Comparison of ENCODE assay signal across 8 cellular contexts in genomic region chr10:95242581-95243317, GRCh38. TPM values are rescaled to one million over a fixed set of nuclear protein-coding genes. Genes with fewer than 3 reads are reported as not detected.
DNase-seq lines count a peak whose midpoint lies in the region; ATAC-seq and TF ChIP-seq lines count a peak whose summit lies in the region.

No MANE protein-coding gene starts in this region.

- H3K9me3 Mint-ChIP-seq in natural killer cell: no peaks in the 10 kb centered on the region
- no peaks in the 10 kb centered on the region for H3K9me3 Mint-ChIP-seq in natural killer cell treated with Interleukin-12 subunit alpha and Interleukin-12 subunit beta and Interleukin-15 and Interleukin-18, amount 100 ng/mL, for 72 hours

- TF ChIP-seq CTCF in natural killer cell (IDR thresholded peaks at IDR 0.05) (peak; percentile 15), NB4 (IDR thresholded peaks at IDR 0.05; ENCODE audit: low read depth, low read length) (peak; percentile 59), thoracic aorta (IDR thresholded peaks at IDR 0.05) (peak; percentile 33)

- intact Hi-C loops in natural killer cell (cut with micrococcal nuclease): no loop called here

- no peak overlapping the region for H3K4me3 Mint-ChIP-seq in natural killer cell
- H3K4me3 Mint-ChIP-seq in natural killer cell treated with Interleukin-12 subunit alpha and Interleukin-12 subunit beta and Interleukin-15 and Interleukin-18, amount 100 ng/mL, for 72 hours: no peak overlapping the region

- no peaks in the 10 kb centered on the region for H3K27me3 ChIP-seq in adipocyte (replicated peaks; ENCODE audit: control insufficient read depth, insufficient read depth, low read length)
- H3K27me3 ChIP-seq in thoracic aorta (replicated peaks; ENCODE audit: insufficient read depth): no peaks in the 10 kb centered on the region

- ATAC-seq in natural killer cell: peak in 1 of 3 donors; percentile 48
- no peak for ATAC-seq in natural killer cell treated with Interleukin-12 subunit alpha and Interleukin-12 subunit beta and Interleukin-15 and Interleukin-18, amount 100 ng/mL, for 72 hours
- ATAC-seq in thoracic aorta (ENCODE audit: insufficient number of reproducible peaks, low FRiP score, low read depth): no peak
- ATAC-seq in HG02759 (IDR thresholded peaks at IDR 0.05; ENCODE audit: unreplicated experiment): no peak
- no peak for ATAC-seq in HG03095 (IDR thresholded peaks at IDR 0.05; ENCODE audit: unreplicated experiment)

- no peak overlapping the region for H3K27ac Mint-ChIP-seq in natural killer cell
- H3K27ac Mint-ChIP-seq in natural killer cell treated with Interleukin-12 subunit alpha and Interleukin-12 subunit beta and Interleukin-15 and Interleukin-18, amount 100 ng/mL, for 72 hours: no peak overlapping the region

- no peaks in the 10 kb centered on the region for H3K27me3 Mint-ChIP-seq in natural killer cell (ENCODE audit: low read depth in 2 of 2)
- H3K27me3 Mint-ChIP-seq in natural killer cell treated with Interleukin-12 subunit alpha and Interleukin-12 subunit beta and Interleukin-15 and Interleukin-18, amount 100 ng/mL, for 72 hours: no peaks in the 10 kb centered on the region

- peaks cover under 1% of the 10 kb centered on the region for H3K36me3 Mint-ChIP-seq in natural killer cell
- no peaks in the 10 kb centered on the region for H3K36me3 Mint-ChIP-seq in natural killer cell treated with Interleukin-12 subunit alpha and Interleukin-12 subunit beta and Interleukin-15 and Interleukin-18, amount 100 ng/mL, for 72 hours

- no peak overlapping the region for H3K4me3 ChIP-seq in NB4 (ENCODE audit: low read depth, low read length)
- no peak overlapping the region for H3K4me3 ChIP-seq in adipocyte (ENCODE audit: low read length)
- H3K4me3 ChIP-seq in thoracic aorta: no peak overlapping the region

- H3K9me3 ChIP-seq in adipocyte (ENCODE audit: control insufficient read depth, low read length) (no peaks in the 10 kb centered on the region), thoracic aorta (no peaks in the 10 kb centered on the region)

- DNase-seq in natural killer cell: no peak
- no peak for DNase-seq in natural killer cell treated with Interleukin-12 subunit alpha and Interleukin-12 subunit beta and Interleukin-15 and Interleukin-18, amount 100 ng/mL, for 72 hours (ENCODE audit: low spot score)
- peak; percentile 51 for DNase-seq in NB4 (ENCODE audit: low read depth)
- peak; percentile 79 for DNase-seq in adipocyte (ENCODE audit: low read depth)
- peak; percentile 70 for DNase-seq in iPS-NIHi7 (ENCODE audit: extremely low spot score)
- no peak for DNase-seq in thoracic aorta (ENCODE audit: low spot score)

- H3K4me1 Mint-ChIP-seq in natural killer cell: no peaks in the 10 kb centered on the region
- H3K4me1 Mint-ChIP-seq in natural killer cell treated with Interleukin-12 subunit alpha and Interleukin-12 subunit beta and Interleukin-15 and Interleukin-18, amount 100 ng/mL, for 72 hours (ENCODE audit: low read depth in 2 of 2): peaks cover 4% of the 10 kb centered on the region in 2 donors

- peaks cover 17% of the 10 kb centered on the region for H3K4me1 ChIP-seq in adipocyte (ENCODE audit: control insufficient read depth, insufficient read depth, low read length)
- peaks cover 10 to 13% of the 10 kb centered on the region in 2 donors for H3K4me1 ChIP-seq in thoracic aorta (ENCODE audit: control insufficient read depth in 1 of 2, low read depth in 2 of 2)

- H3K9ac ChIP-seq in adipocyte (ENCODE audit: low read length): no peak overlapping the region

- TF ChIP-seq POLR2A in NB4 (IDR thresholded peaks at IDR 0.05; ENCODE audit: extremely low read depth, insufficient read length): no peak

- no peak overlapping the region for H3K27ac ChIP-seq in thoracic aorta

- H3K36me3 ChIP-seq in adipocyte (ENCODE audit: control insufficient read depth, insufficient read depth, low read length, severe bottlenecking) (peaks cover 43% of the 10 kb centered on the region), thoracic aorta (peaks cover 34% of the 10 kb centered on the region)

RNA-seq across cellular contexts. Expression of gene PDLIM1, which starts 48.1 kb away (rescaled TPM):
- total RNA-seq in natural killer cell (10 to 100 TPM in 2 of 3 donors, 1 to 10 TPM in 1; 7.1 to 25.2 (median 24.5) TPM), thoracic aorta (100 to 1,000 TPM; 109 to 140 TPM)
- 1 to 10 TPM; 2.7 to 6.8 TPM for total RNA-seq in natural killer cell treated with Interleukin-12 subunit alpha and Interleukin-12 subunit beta and Interleukin-15 and Interleukin-18, amount 100 ng/mL, for 72 hours

RNA-seq across cellular contexts. Expression of gene ACSM6, which starts 48.7 kb away (rescaled TPM):
- total RNA-seq in natural killer cell (not detected), thoracic aorta (not detected)
- total RNA-seq in natural killer cell treated with Interleukin-12 subunit alpha and Interleukin-12 subunit beta and Interleukin-15 and Interleukin-18, amount 100 ng/mL, for 72 hours: not detected

Comparison
In these comparisons a context has a peak if more than half of its experiments do, and no peak if none do; other contexts are left out.
1. DNase-seq: peak in NB4 (single experiment), adipocyte (single experiment) and iPS-NIHi7 (single experiment); none in natural killer cell (single experiment), natural killer cell treated with Interleukin-12 subunit alpha and Interleukin-12 subunit beta and Interleukin-15 and Interleukin-18, amount 100 ng/mL, for 72 hours (single experiment) and thoracic aorta (single experiment).
2. RNA of gene PDLIM1, which starts 48.1 kb away (total RNA-seq): 109 to 140 TPM in thoracic aorta; 7.1 to 25.2 TPM in natural killer cell and 2.7 to 6.8 TPM in natural killer cell treated with Interleukin-12 subunit alpha and Interleukin-12 subunit beta and Interleukin-15 and Interleukin-18, amount 100 ng/mL, for 72 hours; every median in the first group is over 4 times any median in the second.
3. Peak in every context shown above with its lines, with median percentiles within 50 percentile points of each other: CTCF ChIP-seq.